Comparison of ENCODE assay signal across 8 cellular contexts in genomic region chr6:168968228-168968627, GRCh38.
A peak's percentile ranks its signal among the peaks of the same experiment; 100 is the strongest.
DNase-seq lines count a peak whose midpoint lies in the region; ATAC-seq and TF ChIP-seq lines count a peak whose summit lies in the region.

No MANE protein-coding gene starts in this region.

- H3K4me3 ChIP-seq in Peyer's patch (no peak overlapping the region), suprapubic skin (no peak overlapping the region)

- H3K27me3 ChIP-seq in Peyer's patch (no peaks in the 10 kb centered on the region), suprapubic skin (no peaks in the 10 kb centered on the region)

- 47% methylated on average over 10 of the region's 10 CpGs for WGBS in suprapubic skin

- TF ChIP-seq POLR2A in Peyer's patch (IDR thresholded peaks at IDR 0.05): no peak
- TF ChIP-seq POLR2A in suprapubic skin (IDR thresholded peaks at IDR 0.05): no peak

- no peak for ATAC-seq in HG02981 (IDR thresholded peaks at IDR 0.05; ENCODE audit: unreplicated experiment)

- H3K36me3 ChIP-seq in Peyer's patch (no peaks in the 10 kb centered on the region), suprapubic skin (no peaks in the 10 kb centered on the region)

- H3K27ac Mint-ChIP-seq in CD14-positive monocyte: no peak overlapping the region

- peak; percentile 93 for DNase-seq in AG08395 (ENCODE audit: low spot score)
- peak; percentile 55 for DNase-seq in GOT3 (lab: John Stamatoyannopoulos, UW)
- peak in 2 of 3 donors; percentile 52 to 72 for DNase-seq in Peyer's patch
- DNase-seq in fibroblast of the conjunctiva (ENCODE audit: low read depth): peak; percentile 97
- peak in 1 of 2 donors; percentile 85 for DNase-seq in suprapubic skin (ENCODE audit: low spot score in 2 of 2)
- DNase-seq in activated CD8-positive, alpha-beta memory T cell treated with anti-CD3 and anti-CD28 coated beads, Interleukin-2, amount 50 U/mL, for 4 hours: no peak
- DNase-seq in CD14-positive monocyte (ENCODE audit: low spot score): no peak

- H3K27me3 Mint-ChIP-seq in CD14-positive monocyte (ENCODE audit: low read depth in 3 of 3): peaks cover 0 to 4% (median 2%) of the 10 kb centered on the region in 3 donors

- peaks cover 0 to 5% (median 0%) of the 10 kb centered on the region in 7 donors for H3K9me3 Mint-ChIP-seq in CD14-positive monocyte

- intact Hi-C loops in CD14-positive monocyte (cut with micrococcal nuclease): no loop called here

- H3K36me3 Mint-ChIP-seq in CD14-positive monocyte: no peaks in the 10 kb centered on the region

- H3K9me3 ChIP-seq in Peyer's patch: no peaks in the 10 kb centered on the region
- H3K9me3 ChIP-seq in suprapubic skin: no peaks in the 10 kb centered on the region

- no peak overlapping the region for H3K4me3 Mint-ChIP-seq in CD14-positive monocyte

- no peak for TF ChIP-seq EP300 in suprapubic skin (IDR thresholded peaks at IDR 0.05)

- no peak for TF ChIP-seq CTCF in Peyer's patch (IDR thresholded peaks at IDR 0.05)
- no peak for TF ChIP-seq CTCF in suprapubic skin (IDR thresholded peaks at IDR 0.05)
- no peak for TF ChIP-seq CTCF in CD14-positive monocyte (IDR thresholded peaks at IDR 0.05)

- peak overlapping the region in 1 of 4 donors; percentile 52 for H3K27ac ChIP-seq in Peyer's patch
- H3K27ac ChIP-seq in suprapubic skin: peak overlapping the region; percentile 26

- H3K4me1 ChIP-seq in Peyer's patch: no peaks in the 10 kb centered on the region
- H3K4me1 ChIP-seq in suprapubic skin: peaks cover 12% of the 10 kb centered on the region

- H3K4me1 Mint-ChIP-seq in CD14-positive monocyte: no peaks in the 10 kb centered on the region

Comparison
In these comparisons a context has a peak if more than half of its experiments do, and no peak if none do; other contexts are left out.
1. DNase-seq: peak in AG08395 (single experiment), GOT3 (single experiment), Peyer's patch (2 of 3) and fibroblast of the conjunctiva (single experiment); none in activated CD8-positive, alpha-beta memory T cell treated with anti-CD3 and anti-CD28 coated beads, Interleukin-2, amount 50 U/mL, for 4 hours (single experiment) and CD14-positive monocyte (single experiment).